Comparison of ENCODE assay signal across 8 cellular contexts in genomic region chr15:65516997-65517865, GRCh38. TPM values are rescaled to one million over a fixed set of nuclear protein-coding genes. Genes with fewer than 3 reads are reported as not detected.
DNase-seq lines count a peak whose midpoint lies in the region; ATAC-seq and TF ChIP-seq lines count a peak whose summit lies in the region.

Gene DPP8, minus strand, starts transcription at chr15:65517689. Its CDS starts 5,136 bp downstream, at chr15:65512553.

- DNase-seq in GM10266 (ENCODE audit: extremely low spot score) (peak; percentile 91), NCI-H1092 (lab: John Stamatoyannopoulos, UW) (peak; percentile 79), SKM-1 (lab: John Stamatoyannopoulos, UW; ENCODE audit: unreplicated experiment) (peak; percentile 82), glutamatergic neuron (peak; percentile 98), osteocyte (ENCODE audit: extremely low spot score, unreplicated experiment) (peak; percentile 97), thyroid gland (peak; percentile 91 to 95)

- peak; percentile 90 for ATAC-seq in HG02588 (IDR thresholded peaks at IDR 0.05; ENCODE audit: unreplicated experiment)

- peak within 1 kb of the TSS; percentile 38 to 98 (median 72) for H3K4me3 ChIP-seq in thyroid gland (replicated peaks in 1 of 3)

- intact Hi-C loops in thyroid gland (cut with DNase I): no loop called here

- no peaks in the 10 kb centered on the region for H3K9me3 ChIP-seq in thyroid gland

- peaks cover 2% of the 10 kb centered on the region for H3K36me3 Mint-ChIP-seq in activated naive CD8-positive, alpha-beta T cell
- H3K36me3 Mint-ChIP-seq in glutamatergic neuron (ENCODE audit: unreplicated experiment): no peaks in the 10 kb centered on the region
- H3K36me3 Mint-ChIP-seq in osteocyte (ENCODE audit: unreplicated experiment): no peaks in the 10 kb centered on the region

- no peaks in the 10 kb centered on the region for H3K36me3 ChIP-seq in thyroid gland

- H3K4me1 ChIP-seq in thyroid gland: peaks cover 19 to 27% of the 10 kb centered on the region in 2 donors

- peak in 1 of 2 donors; percentile 67 for TF ChIP-seq POLR2A in thyroid gland (IDR thresholded peaks at IDR 0.05)

- H3K27me3 Mint-ChIP-seq in activated naive CD8-positive, alpha-beta T cell: no peaks in the 10 kb centered on the region
- peaks cover 2% of the 10 kb centered on the region for H3K27me3 Mint-ChIP-seq in glutamatergic neuron (ENCODE audit: unreplicated experiment)
- H3K27me3 Mint-ChIP-seq in osteocyte (ENCODE audit: unreplicated experiment): no peaks in the 10 kb centered on the region

- 1% methylated on average over 46 to 48 of the region's 75 CpGs for WGBS in thyroid gland, 2 donors

- H3K27ac Mint-ChIP-seq in activated naive CD8-positive, alpha-beta T cell: peak within 1 kb of the TSS; percentile 93
- peak within 1 kb of the TSS; percentile 94 for H3K27ac Mint-ChIP-seq in glutamatergic neuron (ENCODE audit: unreplicated experiment)
- H3K27ac Mint-ChIP-seq in osteocyte (ENCODE audit: unreplicated experiment): peak within 1 kb of the TSS; percentile 78

- H3K4me1 Mint-ChIP-seq in activated naive CD8-positive, alpha-beta T cell (ENCODE audit: low read depth): peaks cover 42% of the 10 kb centered on the region
- H3K4me1 Mint-ChIP-seq in glutamatergic neuron (ENCODE audit: low read depth, unreplicated experiment): peaks cover 7% of the 10 kb centered on the region
- H3K4me1 Mint-ChIP-seq in osteocyte (ENCODE audit: unreplicated experiment): peaks cover 17% of the 10 kb centered on the region

- H3K9me3 Mint-ChIP-seq in activated naive CD8-positive, alpha-beta T cell (ENCODE audit: low read depth): no peaks in the 10 kb centered on the region
- H3K9me3 Mint-ChIP-seq in glutamatergic neuron (ENCODE audit: unreplicated experiment) (peaks cover 6% of the 10 kb centered on the region), osteocyte (ENCODE audit: unreplicated experiment) (no peaks in the 10 kb centered on the region)

- peak; percentile 99 for TF ChIP-seq CTCF in GM10266 (IDR thresholded peaks at IDR 0.05; ENCODE audit: control insufficient read depth, insufficient read depth, low read depth, missing control alignments)
- TF ChIP-seq CTCF in glutamatergic neuron (IDR thresholded peaks at IDR 0.05; ENCODE audit: partially characterized antibody, unreplicated experiment): peak; percentile 31
- TF ChIP-seq CTCF in osteocyte (IDR thresholded peaks at IDR 0.05): peak; percentile 93
- TF ChIP-seq CTCF in thyroid gland (IDR thresholded peaks at IDR 0.05): peak; percentile 56 to 95 (median 84)

- peak within 1 kb of the TSS; percentile 60 to 89 (median 86) for H3K27ac ChIP-seq in thyroid gland

- no peaks in the 10 kb centered on the region for H3K27me3 ChIP-seq in thyroid gland

- H3K4me3 Mint-ChIP-seq in activated naive CD8-positive, alpha-beta T cell: peak within 1 kb of the TSS; percentile 98
- H3K4me3 Mint-ChIP-seq in glutamatergic neuron (ENCODE audit: unreplicated experiment) (peak within 1 kb of the TSS; percentile 99), osteocyte (ENCODE audit: unreplicated experiment) (peak within 1 kb of the TSS; percentile 89)

RNA-seq across cellular contexts. Expression of gene DPP8, which starts in this region (rescaled TPM):
- 33.4 TPM for total RNA-seq in glutamatergic neuron (ENCODE audit: unreplicated experiment)
- 33.0 and 34.2 TPM in 2 replicates for total RNA-seq in osteocyte
- 10 to 100 TPM; 44.8 to 53.5 (median 52.3) TPM for total RNA-seq in thyroid gland

Comparison
In these comparisons a context has a peak if more than half of its experiments do, and no peak if none do; other contexts are left out.
1. Peak in every context shown above with its lines: DNase-seq, ATAC-seq, H3K4me3 ChIP-seq and H3K27ac ChIP-seq.
2. CTCF ChIP-seq: peak in every context shown above with its lines; median percentile 99 in GM10266; 93 in osteocyte; 84 in thyroid gland; 31 in glutamatergic neuron.